In genomic region chr21:37455504-37455911, GRCh38 we compare ENCODE assay signal across 13 cellular contexts.
DNase-seq lines count a peak whose midpoint lies in the region; ATAC-seq and TF ChIP-seq lines count a peak whose summit lies in the region.
"Had no signal": no experiment of that assay in that cellular context is flagged by ENCODE, and none has a peak within 500 bp of the region (broad histone marks: within the 10 kb centered on the region; RNA-seq: fewer than 3 reads in every experiment).

No MANE protein-coding gene starts in this region.

- no peak overlapping the region for H2BK20ac ChIP-seq in IMR-90 (ENCODE audit: low read depth, low read length)

- H3K4me1 Mint-ChIP-seq in chondrocyte (ENCODE audit: low read depth) (peaks cover 94% of the 10 kb centered on the region), neural crest cell (peaks cover 74% of the 10 kb centered on the region)

- H3K9ac ChIP-seq in IMR-90 (ENCODE audit: low read depth, low read length) = no peak overlapping the region

- H3K9me3 ChIP-seq in IMR-90 (ENCODE audit: control insufficient read depth, insufficient read depth, low read length) (no peaks in the 10 kb centered on the region), breast epithelium (no peaks in the 10 kb centered on the region)

- no peak overlapping the region for H2AFZ ChIP-seq in IMR-90 (replicated peaks; ENCODE audit: low read length, poor library complexity)
- H2AFZ ChIP-seq: hepatocyte had no signal

- H3K27ac Mint-ChIP-seq in chondrocyte (ENCODE audit: unreplicated experiment) = peak overlapping the region; percentile 91
- peak overlapping the region; percentile 65 for H3K27ac Mint-ChIP-seq in neural crest cell (ENCODE audit: unreplicated experiment)
- H3K27ac Mint-ChIP-seq: dendritic cell treated with granulocyte-macrophage colony-stimulating factor and Interleukin-4, amounts not matched to agents 40 ng/mL and 50 ng/mL, for 4 days had no signal

- 0 out of 2 replicates have a peak overlapping the region, but pooled peaks have one; percentile 32 for H2AK5ac ChIP-seq in IMR-90 (ENCODE audit: low read depth, low read length)

- H3K36me3 ChIP-seq in IMR-90 (ENCODE audit: control insufficient read depth, insufficient read depth, low read length) (no peaks in the 10 kb centered on the region), breast epithelium (no peaks in the 10 kb centered on the region)

- no peaks in the 10 kb centered on the region for H3K9me3 Mint-ChIP-seq in chondrocyte (ENCODE audit: low read depth)
- H3K9me3 Mint-ChIP-seq in neural crest cell = no peaks in the 10 kb centered on the region
- H3K9me3 Mint-ChIP-seq: dendritic cell treated with granulocyte-macrophage colony-stimulating factor and Interleukin-4, amounts not matched to agents 40 ng/mL and 50 ng/mL, for 4 days had no signal

- no peak for TF ChIP-seq CTCF in IMR-90 (conservative IDR thresholded peaks at IDR 0.05; ENCODE audit: low read depth, low read length)
- TF ChIP-seq CTCF in chondrocyte (IDR thresholded peaks at IDR 0.05) = no peak
- TF ChIP-seq CTCF in neural crest cell (conservative IDR thresholded peaks at IDR 0.05) = no peak
- no peak for TF ChIP-seq CTCF in breast epithelium (IDR thresholded peaks at IDR 0.05)

- no peak overlapping the region for H3K23ac ChIP-seq in IMR-90 (ENCODE audit: low read depth, low read length)

- H3K4me3 ChIP-seq in IMR-90 (ENCODE audit: insufficient read depth, low read depth, low read length) (no peak overlapping the region), breast epithelium (no peak overlapping the region)
- H3K4me3 ChIP-seq: hepatocyte had no signal

- H3K27ac ChIP-seq in IMR-90 (ENCODE audit: insufficient read depth, low read length) (no peak overlapping the region), breast epithelium (no peak overlapping the region)
- H3K27ac ChIP-seq: hepatocyte had no signal

- TF ChIP-seq POLR2A in IMR-90 (IDR thresholded peaks at IDR 0.05; ENCODE audit: low read depth, low read length) = no peak
- no peak for TF ChIP-seq POLR2A in breast epithelium (IDR thresholded peaks at IDR 0.05)

- H3K14ac ChIP-seq in IMR-90 (replicated peaks; ENCODE audit: low read depth, low read length) = no peak overlapping the region; the same call in 1 of the 2 replicates

- 0 out of 2 replicates have a peak overlapping the region, but pooled peaks have one; percentile 36 for H4K91ac ChIP-seq in IMR-90 (ENCODE audit: insufficient read depth, low read depth, low read length)

- no peak overlapping the region; the same call in 2 of the 3 replicates for H2BK15ac ChIP-seq in IMR-90 (ENCODE audit: low read depth, low read length)

- intact Hi-C loops in IMR-90 (cut with micrococcal nuclease) = loop anchor here (10.0 kb wide), 1 partner anchor 809 kb away; no protein-coding TSS in a partner anchor
- intact Hi-C loops in breast epithelium (cut with DNase I; ENCODE audit: low total_unique reads) = no loop called here

- 72% methylated on average over 4 of the region's 7 CpGs; no CpG with 5 or more reads in 1 of the 2 experiments for WGBS in IMR-90 (ENCODE audit: extremely low coverage in 2 of 2, insufficient read length in 1 of 2), 2 experiments

- H4K8ac ChIP-seq in IMR-90 (ENCODE audit: low read depth in 2 of 2, low read length in 2 of 2) = peak overlapping the region in 1 of 2 experiments; percentile 11; a peak in 1 of 4 replicates

- no peaks in the 10 kb centered on the region for H3K36me3 Mint-ChIP-seq in chondrocyte (ENCODE audit: low read depth)
- H3K36me3 Mint-ChIP-seq in neural crest cell (ENCODE audit: low read depth) = peaks cover 8% of the 10 kb centered on the region

- CTCF ChIA-PET in IMR-90 (lab: Yijun Ruan, JAX) = no interaction called here

- in situ Hi-C loops in IMR-90 (cut with MboI; ENCODE audit: low sequenced_read_pairs) = loop anchor here (25.0 kb wide), 1 partner anchor 193 kb away; the partner anchor contains the start of gene VPS26C

- H3K4me1 ChIP-seq in IMR-90 (ENCODE audit: control insufficient read depth, insufficient read depth, low read length) = peaks cover 21% of the 10 kb centered on the region
- peaks cover 3 to 25% of the 10 kb centered on the region in 2 donors for H3K4me1 ChIP-seq in breast epithelium

- dilution Hi-C loops in IMR-90 (cut with HindIII; ENCODE audit: low sequenced_read_pairs, unreplicated experiment) = no loop called here

- peaks cover 52 to 82% of the 10 kb centered on the region in 2 experiments for H3K79me1 ChIP-seq in IMR-90 (ENCODE audit: low read depth in 1 of 2, low read length in 2 of 2)

- H3K27me3 ChIP-seq in IMR-90 (ENCODE audit: control insufficient read depth, insufficient read depth, low read length) = no peaks in the 10 kb centered on the region
- H3K27me3 ChIP-seq in breast epithelium = no peaks in the 10 kb centered on the region
- H3K27me3 ChIP-seq: hepatocyte had no signal

- H2BK120ac ChIP-seq in IMR-90 (ENCODE audit: low read depth, low read length) = peak overlapping the region; percentile 2; the same call in 1 of the 2 replicates

- H3K27me3 Mint-ChIP-seq in chondrocyte (ENCODE audit: low read depth) (no peaks in the 10 kb centered on the region), neural crest cell (ENCODE audit: low read depth) (no peaks in the 10 kb centered on the region)
- H3K27me3 Mint-ChIP-seq: dendritic cell treated with granulocyte-macrophage colony-stimulating factor and Interleukin-4, amounts not matched to agents 40 ng/mL and 50 ng/mL, for 4 days had no signal

- peak overlapping the region; percentile 21 for H4K5ac ChIP-seq in IMR-90 (ENCODE audit: low read depth, low read length)

- peaks cover 85% of the 10 kb centered on the region for H4K20me1 ChIP-seq in IMR-90 (ENCODE audit: insufficient read depth, low read length)

- ATAC-seq in IMR-90 (ENCODE audit: low read depth) = no peak

- peak overlapping the region; percentile 60 for H3K4me2 ChIP-seq in IMR-90 (ENCODE audit: low read depth, low read length)
- H3K4me2 ChIP-seq: hepatocyte had no signal

- H2AK9ac ChIP-seq in IMR-90 (replicated peaks; ENCODE audit: low read depth, low read length, poor library complexity) = no peak overlapping the region

- DNase-seq in DMS 273 (lab: John Stamatoyannopoulos, UW; ENCODE audit: unreplicated experiment) (peak; percentile 31), DMS 273 treated with DMSO at 0.1 percent for 48 hours (lab: John Stamatoyannopoulos, UW) (no peak), IMR-90 (peak; percentile 24), chondrocyte (ENCODE audit: low spot score) (no peak), neural crest cell (ENCODE audit: low read depth, low spot score) (no peak), cortex of kidney (lab: John Stamatoyannopoulos, UW) (no peak), breast epithelium (ENCODE audit: low spot score in 2 of 2) (no peak)
- no peak for DNase-seq in activated CD8-positive, alpha-beta memory T cell treated with anti-CD3 and anti-CD28 coated beads, Interleukin-2, amount 50 U/mL, for 4 hours
- DNase-seq: 8988T, activated T-cell treated with anti-CD3 and anti-CD28 coated beads for 4 hours, H7 had no signal

- H3K4me3 Mint-ChIP-seq in chondrocyte (ENCODE audit: unreplicated experiment) (no peak overlapping the region), neural crest cell (no peak overlapping the region)
- H3K4me3 Mint-ChIP-seq: dendritic cell treated with granulocyte-macrophage colony-stimulating factor and Interleukin-4, amounts not matched to agents 40 ng/mL and 50 ng/mL, for 4 days had no signal

- BruUV-seq in IMR-90 (replicated peaks; lab: Mats Ljungman, UMichigan) = no TSS peak

- no peak overlapping the region for H3K56ac ChIP-seq in IMR-90 (ENCODE audit: extremely low read depth, insufficient read depth, low read length)

- peaks cover 41% of the 10 kb centered on the region for H3K9me1 ChIP-seq in IMR-90 (ENCODE audit: insufficient read depth, low read length)

- no peak overlapping the region for H2BK5ac ChIP-seq in IMR-90 (ENCODE audit: low read depth, low read length, poor library complexity, severe bottlenecking)

- POLR2A ChIA-PET in IMR-90 (lab: Charles Lee; ENCODE audit: unreplicated experiment) = no interaction called here

- TF ChIP-seq RAD21 in IMR-90 (IDR thresholded peaks at IDR 0.05; ENCODE audit: low read length) = no peak

- H3K4ac ChIP-seq in IMR-90 (ENCODE audit: low read depth, low read length) = no peak overlapping the region

- H3K18ac ChIP-seq in IMR-90 (ENCODE audit: low read depth, low read length) = peak overlapping the region; percentile 55; the same call in 1 of the 2 replicates

TF ChIP-seq in IMR-90, 13 proteins besides CTCF, POLR2A, EP300 and RAD21:
- no peak for TF ChIP-seq CHD1 (IDR thresholded peaks at IDR 0.05; ENCODE audit: low read depth, low read length)
- no peak for TF ChIP-seq FOS (IDR thresholded peaks at IDR 0.05; ENCODE audit: low read depth, low read length)
- TF ChIP-seq NFE2L2 (IDR thresholded peaks at IDR 0.05; ENCODE audit: low read depth, low read length) = peak; percentile 89
- no peak for TF ChIP-seq USF2 (IDR thresholded peaks at IDR 0.05; ENCODE audit: low read depth, low read length)
- no peak for TF ChIP-seq SMC3 (IDR thresholded peaks at IDR 0.05; ENCODE audit: low read depth, low read length)
- TF ChIP-seq MAFK (IDR thresholded peaks at IDR 0.05; ENCODE audit: low read depth, low read length) = no peak; the same call in 1 of the 2 replicates
- no peak for TF ChIP-seq ELK1 (IDR thresholded peaks at IDR 0.05; ENCODE audit: borderline replicate concordance, low read depth, low read length)
- TF ChIP-seq RCOR1 (IDR thresholded peaks at IDR 0.05; ENCODE audit: insufficient replicate concordance, low read length) = no peak
- TF ChIP-seq RFX5 (IDR thresholded peaks at IDR 0.05; ENCODE audit: low read depth, low read length) = no peak

Comparison
In these comparisons a context has a peak if more than half of its experiments do, and no peak if none do; other contexts are left out.
1. DNase-seq: peak in DMS 273 (single experiment) and IMR-90 (single experiment); none in DMS 273 treated with DMSO at 0.1 percent for 48 hours (single experiment), chondrocyte (single experiment), neural crest cell (single experiment), activated CD8-positive, alpha-beta memory T cell treated with anti-CD3 and anti-CD28 coated beads, Interleukin-2, amount 50 U/mL, for 4 hours (single experiment), cortex of kidney (single experiment) and breast epithelium (0 of 2).